ENCODE assay signal across 1 cellular context in the genomic region with DNA sequence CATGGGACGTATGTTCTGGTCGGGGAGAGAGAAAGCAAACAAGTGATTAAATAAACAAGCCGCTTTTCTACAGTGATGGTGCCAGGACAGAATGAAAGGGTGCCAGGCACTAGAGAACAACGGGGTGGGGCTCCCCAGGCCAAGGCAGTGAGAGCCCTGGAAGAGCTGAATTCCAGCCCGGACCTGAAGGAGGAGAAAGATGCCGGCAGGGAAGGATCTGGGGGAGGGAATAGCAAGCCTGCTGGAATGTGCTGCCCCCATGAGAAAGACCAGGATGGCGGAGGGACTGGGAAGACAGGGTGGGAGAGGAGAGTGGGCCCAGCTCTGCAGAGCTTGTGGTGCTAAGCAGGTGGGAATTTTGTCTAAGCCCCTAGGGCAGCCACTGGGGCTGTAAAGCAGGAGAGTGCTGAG.
TF ChIP-seq lines count a peak whose summit lies in the region.

No MANE protein-coding gene starts in this region.

TF ChIP-seq in IMR-90, 13 proteins besides CTCF, POLR2A, EP300 and RAD21:
- TF ChIP-seq, protein P1, sequence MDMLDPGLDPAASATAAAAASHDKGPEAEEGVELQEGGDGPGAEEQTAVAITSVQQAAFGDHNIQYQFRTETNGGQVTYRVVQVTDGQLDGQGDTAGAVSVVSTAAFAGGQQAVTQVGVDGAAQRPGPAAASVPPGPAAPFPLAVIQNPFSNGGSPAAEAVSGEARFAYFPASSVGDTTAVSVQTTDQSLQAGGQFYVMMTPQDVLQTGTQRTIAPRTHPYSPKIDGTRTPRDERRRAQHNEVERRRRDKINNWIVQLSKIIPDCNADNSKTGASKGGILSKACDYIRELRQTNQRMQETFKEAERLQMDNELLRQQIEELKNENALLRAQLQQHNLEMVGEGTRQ (IDR thresholded peaks at IDR 0.05; ENCODE audit: low read depth, low read length), result no peak
- TF ChIP-seq CHD1 (IDR thresholded peaks at IDR 0.05; ENCODE audit: low read depth, low read length) (no peak), RFX5 (IDR thresholded peaks at IDR 0.05; ENCODE audit: low read depth, low read length) (no peak), MAZ (IDR thresholded peaks at IDR 0.05; ENCODE audit: borderline replicate concordance, low read depth, low read length) (no peak), CEBPB (IDR thresholded peaks at IDR 0.05; ENCODE audit: low read depth, low read length) (no peak), BHLHE40 (IDR thresholded peaks at IDR 0.05; ENCODE audit: low read depth, low read length) (no peak), SMC3 (IDR thresholded peaks at IDR 0.05; ENCODE audit: low read depth, low read length) (0 out of 2 replicates have a peak, but pooled peaks have one; percentile 8)
